1 cellular context compared by ENCODE assay signal in genomic region chr12:29066061-29066588, GRCh38.
TF ChIP-seq lines count a peak whose summit lies in the region.

No MANE protein-coding gene starts in this region.

TF ChIP-seq in HepG2, 621 proteins besides CTCF, POLR2A, EP300 and RAD21 (continued from another document):
- no peak for TF ChIP-seq IKZF5 (CRISPR knock-in tag; IDR thresholded peaks at IDR 0.05)
- no peak for TF ChIP-seq PRDM4 (CRISPR knock-in tag; IDR thresholded peaks at IDR 0.05; ENCODE audit: borderline replicate concordance)
- no peak for TF ChIP-seq TFDP1 (CRISPR knock-in tag; IDR thresholded peaks at IDR 0.05; ENCODE audit: borderline replicate concordance)
